Comparison of ENCODE assay signal across 20 cellular contexts in genomic region chr19:40762754-40763153, GRCh38. TPM values are rescaled to one million over a fixed set of nuclear protein-coding genes. Genes with fewer than 3 reads are reported as not detected.
DNase-seq lines count a peak whose midpoint lies in the region; ATAC-seq and TF ChIP-seq lines count a peak whose summit lies in the region.
"Had no signal": no experiment of that assay in that cellular context is flagged by ENCODE, and none has a peak within 500 bp of the region (broad histone marks: within the 10 kb centered on the region; RNA-seq: fewer than 3 reads in every experiment).

No MANE protein-coding gene starts in this region.

- peaks cover 62% of the 10 kb centered on the region for H3K4me1 Mint-ChIP-seq in activated T-cell treated with anti-CD3 and anti-CD28 coated beads, Interleukin-2, amount 50 U/mL, for 72 hours (ENCODE audit: low read depth)
- peaks cover 54% of the 10 kb centered on the region for H3K4me1 Mint-ChIP-seq in activated T-helper 1 cell treated with anti-CD3 and anti-CD28 coated beads, Interleukin-12 subunit alpha, Interleukin-12 subunit beta, Interleukin-2, Interleukin-4 antibody, amounts not matched to agents 30 ng/mL and 10 ng/mL and 1 ng/mL, durations not matched to agents 14 hours and 24 hours and 36 hours (ENCODE audit: low read depth)
- peaks cover 51% of the 10 kb centered on the region for H3K4me1 Mint-ChIP-seq in endothelial cell (ENCODE audit: unreplicated experiment)
- H3K4me1 Mint-ChIP-seq in stimulated activated naive CD8-positive, alpha-beta T cell treated with anti-CD3 and anti-CD28 coated beads, Interleukin-15, amount 100 ng/mL, for 72 hours: peaks cover 75% of the 10 kb centered on the region

- H3K9me3 Mint-ChIP-seq in activated T-cell treated with anti-CD3 and anti-CD28 coated beads, Interleukin-2, amount 50 U/mL, for 72 hours: no peaks in the 10 kb centered on the region
- H3K9me3 Mint-ChIP-seq in activated T-helper 1 cell treated with anti-CD3 and anti-CD28 coated beads, Interleukin-12 subunit alpha, Interleukin-12 subunit beta, Interleukin-2, Interleukin-4 antibody, amounts not matched to agents 30 ng/mL and 10 ng/mL and 1 ng/mL, durations not matched to agents 14 hours and 24 hours and 36 hours: no peaks in the 10 kb centered on the region
- H3K9me3 Mint-ChIP-seq in endothelial cell (ENCODE audit: unreplicated experiment): no peaks in the 10 kb centered on the region
- no peaks in the 10 kb centered on the region for H3K9me3 Mint-ChIP-seq in stimulated activated naive CD8-positive, alpha-beta T cell treated with anti-CD3 and anti-CD28 coated beads, Interleukin-15, amount 100 ng/mL, for 72 hours
- H3K9me3 Mint-ChIP-seq: activated naive CD4-positive, alpha-beta T cell treated with anti-CD3 and anti-CD28 coated beads, Interleukin-2, amount 50 U/mL, for 24 hours; CD4-positive, CD25-positive, alpha-beta regulatory T cell had no signal

- peak; percentile 50 to 58 for ATAC-seq in activated T-cell treated with anti-CD3 and anti-CD28 coated beads, Interleukin-2, amount 50 U/mL, for 72 hours (replicated peaks in 1 of 2)
- ATAC-seq in stimulated activated naive CD8-positive, alpha-beta T cell treated with anti-CD3 and anti-CD28 coated beads, Interleukin-15, amount 100 ng/mL, for 72 hours: peak; percentile 66
- ATAC-seq: left lung had no signal

- no peak for DNase-seq in activated T-cell treated with anti-CD3 and anti-CD28 coated beads, Interleukin-2, amount 50 U/mL, for 72 hours
- DNase-seq in activated T-cell treated with anti-CD3 and anti-CD28 coated beads for 4 hours (no peak), endothelial cell (ENCODE audit: low spot score) (no peak), NCI-H1436 treated with DMSO at 0.1 percent for 48 hours (lab: John Stamatoyannopoulos, UW) (no peak), NCI-H146 treated with DMSO at 0.1 percent for 48 hours (lab: John Stamatoyannopoulos, UW; ENCODE audit: unreplicated experiment) (no peak), A172 (ENCODE audit: low spot score) (no peak)
- no peak for DNase-seq in activated T-helper 1 cell treated with anti-CD3 and anti-CD28 coated beads, Interleukin-12 subunit alpha, Interleukin-12 subunit beta, Interleukin-2, Interleukin-4 antibody, amounts not matched to agents 30 ng/mL and 10 ng/mL and 1 ng/mL, durations not matched to agents 14 hours and 24 hours and 36 hours (ENCODE audit: low spot score)
- no peak for DNase-seq in stimulated activated naive CD8-positive, alpha-beta T cell treated with anti-CD3 and anti-CD28 coated beads, Interleukin-15, amount 100 ng/mL, for 72 hours
- DNase-seq: CD4-positive, CD25-positive, alpha-beta regulatory T cell; DMS79; left lung; NCI-H524 treated with DMSO at 0.1 percent for 48 hours; SIG-M5; stimulated activated naive CD4-positive, alpha-beta T cell treated with Interleukin-2 at 50 U/mL for 16 hours; trophoblast cell had no signal

- H3K27ac Mint-ChIP-seq in activated T-cell treated with anti-CD3 and anti-CD28 coated beads, Interleukin-2, amount 50 U/mL, for 72 hours: peak overlapping the region; percentile 38
- H3K27ac Mint-ChIP-seq in activated T-helper 1 cell treated with anti-CD3 and anti-CD28 coated beads, Interleukin-12 subunit alpha, Interleukin-12 subunit beta, Interleukin-2, Interleukin-4 antibody, amounts not matched to agents 30 ng/mL and 10 ng/mL and 1 ng/mL, durations not matched to agents 14 hours and 24 hours and 36 hours: no peak overlapping the region
- peak overlapping the region; percentile 99 for H3K27ac Mint-ChIP-seq in endothelial cell (ENCODE audit: unreplicated experiment)
- H3K27ac Mint-ChIP-seq in stimulated activated naive CD8-positive, alpha-beta T cell treated with anti-CD3 and anti-CD28 coated beads, Interleukin-15, amount 100 ng/mL, for 72 hours: peak overlapping the region; percentile 10 to 94
- H3K27ac Mint-ChIP-seq: CD4-positive, CD25-positive, alpha-beta regulatory T cell had no signal

- no peaks in the 10 kb centered on the region for H3K27me3 Mint-ChIP-seq in activated T-cell treated with anti-CD3 and anti-CD28 coated beads, Interleukin-2, amount 50 U/mL, for 72 hours (ENCODE audit: low read depth)
- no peaks in the 10 kb centered on the region for H3K27me3 Mint-ChIP-seq in activated T-helper 1 cell treated with anti-CD3 and anti-CD28 coated beads, Interleukin-12 subunit alpha, Interleukin-12 subunit beta, Interleukin-2, Interleukin-4 antibody, amounts not matched to agents 30 ng/mL and 10 ng/mL and 1 ng/mL, durations not matched to agents 14 hours and 24 hours and 36 hours (ENCODE audit: insufficient read depth)
- peaks cover 17% of the 10 kb centered on the region for H3K27me3 Mint-ChIP-seq in endothelial cell (ENCODE audit: unreplicated experiment)
- H3K27me3 Mint-ChIP-seq in stimulated activated naive CD8-positive, alpha-beta T cell treated with anti-CD3 and anti-CD28 coated beads, Interleukin-15, amount 100 ng/mL, for 72 hours: no peaks in the 10 kb centered on the region
- H3K27me3 Mint-ChIP-seq: activated naive CD4-positive, alpha-beta T cell treated with anti-CD3 and anti-CD28 coated beads, Interleukin-2, amount 50 U/mL, for 24 hours; CD4-positive, CD25-positive, alpha-beta regulatory T cell had no signal

- intact Hi-C loops in activated T-helper 1 cell treated with anti-CD3 and anti-CD28 coated beads, Interleukin-12 subunit alpha, Interleukin-12 subunit beta, Interleukin-2, Interleukin-4 antibody, amounts not matched to agents 30 ng/mL and 10 ng/mL and 1 ng/mL, durations not matched to agents 14 hours and 24 hours and 36 hours (cut with micrococcal nuclease): no loop called here

- peaks cover 29 to 57% of the 10 kb centered on the region in 2 donors for H3K36me3 Mint-ChIP-seq in activated T-cell treated with anti-CD3 and anti-CD28 coated beads, Interleukin-2, amount 50 U/mL, for 72 hours (ENCODE audit: insufficient read depth in 2 of 2)
- peaks cover 61% of the 10 kb centered on the region for H3K36me3 Mint-ChIP-seq in activated T-helper 1 cell treated with anti-CD3 and anti-CD28 coated beads, Interleukin-12 subunit alpha, Interleukin-12 subunit beta, Interleukin-2, Interleukin-4 antibody, amounts not matched to agents 30 ng/mL and 10 ng/mL and 1 ng/mL, durations not matched to agents 14 hours and 24 hours and 36 hours (ENCODE audit: low read depth)
- H3K36me3 Mint-ChIP-seq in endothelial cell (ENCODE audit: low read depth, unreplicated experiment): peaks cover 51% of the 10 kb centered on the region

- peak overlapping the region; percentile 5 to 53 for H3K4me3 Mint-ChIP-seq in activated T-cell treated with anti-CD3 and anti-CD28 coated beads, Interleukin-2, amount 50 U/mL, for 72 hours
- peak overlapping the region; percentile 15 for H3K4me3 Mint-ChIP-seq in activated T-helper 1 cell treated with anti-CD3 and anti-CD28 coated beads, Interleukin-12 subunit alpha, Interleukin-12 subunit beta, Interleukin-2, Interleukin-4 antibody, amounts not matched to agents 30 ng/mL and 10 ng/mL and 1 ng/mL, durations not matched to agents 14 hours and 24 hours and 36 hours
- peak overlapping the region; percentile 23 for H3K4me3 Mint-ChIP-seq in endothelial cell (ENCODE audit: unreplicated experiment)
- H3K4me3 Mint-ChIP-seq in stimulated activated naive CD8-positive, alpha-beta T cell treated with anti-CD3 and anti-CD28 coated beads, Interleukin-15, amount 100 ng/mL, for 72 hours: peak overlapping the region; percentile 40
- H3K4me3 Mint-ChIP-seq: activated naive CD4-positive, alpha-beta T cell treated with anti-CD3 and anti-CD28 coated beads, Interleukin-2, amount 50 U/mL, for 24 hours had no signal

- no peak for TF ChIP-seq CTCF in endothelial cell (IDR thresholded peaks at IDR 0.05; ENCODE audit: unreplicated experiment)

RNA-seq across cellular contexts. Expression of gene SNRPA, which starts 11.8 kb away (rescaled TPM):
- total RNA-seq in activated T-cell treated with anti-CD3 and anti-CD28 coated beads, Interleukin-2, amount 50 U/mL, for 72 hours: 100 to 1,000 TPM; 201 to 290 TPM
- total RNA-seq in activated T-helper 1 cell treated with anti-CD3 and anti-CD28 coated beads, Interleukin-12 subunit alpha, Interleukin-12 subunit beta, Interleukin-2, Interleukin-4 antibody, amounts not matched to agents 30 ng/mL and 10 ng/mL and 1 ng/mL, durations not matched to agents 14 hours and 24 hours and 36 hours: 243 and 245 TPM in 2 replicates
- 101 TPM for total RNA-seq in endothelial cell (ENCODE audit: unreplicated experiment)
- total RNA-seq in A172 (2014; rRNA removed; shearing (Covaris generic)): 64.7 and 87.9 TPM in 2 replicates

RNA-seq across cellular contexts. Expression of gene ACTMAP, which starts 12.5 kb away (rescaled TPM):
- 10 to 100 TPM; 32.8 to 45.1 TPM for total RNA-seq in activated T-cell treated with anti-CD3 and anti-CD28 coated beads, Interleukin-2, amount 50 U/mL, for 72 hours
- total RNA-seq in activated T-helper 1 cell treated with anti-CD3 and anti-CD28 coated beads, Interleukin-12 subunit alpha, Interleukin-12 subunit beta, Interleukin-2, Interleukin-4 antibody, amounts not matched to agents 30 ng/mL and 10 ng/mL and 1 ng/mL, durations not matched to agents 14 hours and 24 hours and 36 hours: 9.5 and 10.0 TPM in 2 replicates
- 24.6 TPM for total RNA-seq in endothelial cell (ENCODE audit: unreplicated experiment)
- 0.62 and 1.7 TPM in 2 replicates for total RNA-seq in A172 (2014; rRNA removed; shearing (Covaris generic))

RNA-seq across cellular contexts. Expression of gene MIA, which starts 12.6 kb away (rescaled TPM):
- total RNA-seq in activated T-cell treated with anti-CD3 and anti-CD28 coated beads, Interleukin-2, amount 50 U/mL, for 72 hours: 1 to 10 TPM in 1 of 2 donors, under 1 TPM in 1; 0.97 to 1.1 TPM
- total RNA-seq in activated T-helper 1 cell treated with anti-CD3 and anti-CD28 coated beads, Interleukin-12 subunit alpha, Interleukin-12 subunit beta, Interleukin-2, Interleukin-4 antibody, amounts not matched to agents 30 ng/mL and 10 ng/mL and 1 ng/mL, durations not matched to agents 14 hours and 24 hours and 36 hours: 0.91 TPM in 1 of 2 replicates, not detected in the other
- total RNA-seq in endothelial cell (ENCODE audit: unreplicated experiment): not detected
- total RNA-seq in A172 (2014; rRNA removed; shearing (Covaris generic)): not detected in 2 replicates
- total RNA-seq: cardiac muscle cell; CD4-positive, CD25-positive, alpha-beta regulatory T cell; M059J; omental fat pad; T-helper 1 cell treated with Interleukin-12 subunit alpha and Interleukin-12 subunit beta and Interleukin-4 antibody, amounts not matched to agents 30 ng/mL and 1 ng/mL, for 36 hours had no signal

RNA-seq across cellular contexts. Expression of gene RAB4B, which starts 15.3 kb away (rescaled TPM):
- total RNA-seq in activated T-cell treated with anti-CD3 and anti-CD28 coated beads, Interleukin-2, amount 50 U/mL, for 72 hours: 10 to 100 TPM; 44.4 to 45.7 TPM
- total RNA-seq in activated T-helper 1 cell treated with anti-CD3 and anti-CD28 coated beads, Interleukin-12 subunit alpha, Interleukin-12 subunit beta, Interleukin-2, Interleukin-4 antibody, amounts not matched to agents 30 ng/mL and 10 ng/mL and 1 ng/mL, durations not matched to agents 14 hours and 24 hours and 36 hours: 40.6 and 45.5 TPM in 2 replicates
- 29.2 TPM for total RNA-seq in endothelial cell (ENCODE audit: unreplicated experiment)
- total RNA-seq in A172 (2014; rRNA removed; shearing (Covaris generic)): 10.3 and 19.9 TPM in 2 replicates

RNA-seq across cellular contexts. Expression of gene EGLN2, which starts 36.2 kb away (rescaled TPM):
- total RNA-seq in activated T-cell treated with anti-CD3 and anti-CD28 coated beads, Interleukin-2, amount 50 U/mL, for 72 hours: 10 to 100 TPM; 90.5 to 91.8 TPM
- total RNA-seq in activated T-helper 1 cell treated with anti-CD3 and anti-CD28 coated beads, Interleukin-12 subunit alpha, Interleukin-12 subunit beta, Interleukin-2, Interleukin-4 antibody, amounts not matched to agents 30 ng/mL and 10 ng/mL and 1 ng/mL, durations not matched to agents 14 hours and 24 hours and 36 hours: 100 and 104 TPM in 2 replicates
- 146 TPM for total RNA-seq in endothelial cell (ENCODE audit: unreplicated experiment)
- 80.0 and 123 TPM in 2 replicates for total RNA-seq in A172 (2014; rRNA removed; shearing (Covaris generic))
